ENCODE assay signal across 30 cellular contexts in genomic region chr17:27087935-27088766, GRCh38.
"Had no signal": no experiment of that assay in that cellular context is flagged by ENCODE, and none has a peak within 500 bp of the region (broad histone marks: within the 10 kb centered on the region; RNA-seq: fewer than 3 reads in every experiment).

No MANE protein-coding gene starts in this region.

- DNase-seq: activated B cell treated with CpG ODN at 0.5 μM for 24 hours; activated CD4-positive, alpha-beta memory T cell treated with anti-CD3 and anti-CD28 coated beads for 36 hours; activated CD4-positive, alpha-beta T cell treated with anti-CD3 and anti-CD28 coated beads for 36 hours; activated CD4-positive, alpha-beta T cell treated with anti-CD3 and anti-CD28 coated beads, Interleukin-2, amount 10 ng/mL, durations not matched to agents 24 days and 14 days; activated CD8-positive, alpha-beta memory T cell treated with anti-CD3 and anti-CD28 coated beads, Interleukin-2, amount 10 ng/mL, durations not matched to agents 7 days and 5 days; activated CD8-positive, alpha-beta memory T cell treated with anti-CD3 and anti-CD28 coated beads, Interleukin-2, amount 50 U/mL, for 4 hours; activated CD8-positive, alpha-beta T cell treated with anti-CD3 and anti-CD28 coated beads, Interleukin-2, amount 10 ng/mL, durations not matched to agents 7 days and 5 days; activated effector memory CD4-positive, alpha-beta T cell treated with anti-CD3 and anti-CD28 coated beads, Interleukin-2, amount 50 U/mL, for 16 hours; activated naive CD4-positive, alpha-beta T cell treated with anti-CD3 and anti-CD28 coated beads for 36 hours; activated naive CD8-positive, alpha-beta T cell treated with anti-CD3 and anti-CD28 coated beads for 36 hours; activated naive CD8-positive, alpha-beta T cell treated with anti-CD3 and anti-CD28 coated beads, Interleukin-2, amount 50 U/mL, for 24 hours; activated T-cell treated with anti-CD3 and anti-CD28 coated beads, Interleukin-2, amount 50 U/mL, for 1 hour; activated T-cell treated with anti-CD3 and anti-CD28 coated beads, Interleukin-2, amount 50 U/mL, for 48 hours; adrenal gland; amygdala; aorta; body of pancreas; caudate nucleus; cerebellar nuclear complex; colonic mucosa; effector CD8-positive, alpha-beta T cell; foreskin fibroblast; head of caudate nucleus; T-helper 17 cell; T1000; WERI-Rb-1 had no signal

- H3K27ac ChIP-seq: adrenal gland, body of pancreas, colonic mucosa, WERI-Rb-1 had no signal

- ATAC-seq: activated CD4-positive, alpha-beta T cell treated with anti-CD3 and anti-CD28 coated beads for 36 hours; activated CD4-positive, CD25-positive, alpha-beta regulatory T cell treated with anti-CD3 and anti-CD28 coated beads, Interleukin-2, amount 50 U/mL, for 24 hours; activated CD8-positive, alpha-beta memory T cell treated with anti-CD3 and anti-CD28 coated beads, Interleukin-2, amount 10 ng/mL, durations not matched to agents 7 days and 5 days; activated CD8-positive, alpha-beta T cell treated with anti-CD3 and anti-CD28 coated beads, Interleukin-2, amount 10 ng/mL, durations not matched to agents 7 days and 5 days; activated naive CD8-positive, alpha-beta T cell treated with anti-CD3 and anti-CD28 coated beads, Interleukin-2, amount 50 U/mL, for 24 hours; body of pancreas; esophagus mucosa; T-helper 17 cell had no signal

- FAIRE-seq: endometrium, frontal cortex had no signal

- H3K4me3 ChIP-seq: adrenal gland, body of pancreas, colonic mucosa had no signal
